In the genomic region with DNA sequence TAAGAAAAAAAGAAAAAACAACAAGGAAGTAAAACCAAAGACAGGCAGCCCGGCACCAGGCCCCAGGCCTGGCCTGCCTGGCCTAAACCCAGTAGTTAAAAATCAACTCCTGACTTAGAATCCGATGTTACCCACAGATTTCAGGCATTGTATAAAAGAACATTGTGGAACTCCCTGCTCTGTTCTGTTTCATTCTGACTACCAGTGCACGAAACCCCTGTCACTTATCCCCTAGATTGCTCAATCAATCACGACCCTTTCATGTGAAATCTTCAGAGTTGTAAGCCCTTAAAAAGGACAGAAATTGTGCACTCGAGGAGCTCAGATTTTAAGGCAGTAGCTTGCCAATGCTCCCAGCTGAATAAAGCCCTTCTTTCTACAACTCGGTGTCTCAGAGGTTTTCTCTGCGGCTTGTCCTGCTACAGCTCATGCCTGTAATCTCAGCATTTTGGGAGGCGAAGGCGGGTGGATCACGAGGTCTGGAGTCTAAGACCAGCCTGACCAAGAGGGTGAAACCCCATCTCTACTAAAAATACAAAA, we compare ENCODE assay signal across 14 cellular contexts. TPM values are rescaled to one million over a fixed set of nuclear protein-coding genes. Genes with fewer than 3 reads are reported as not detected.
DNase-seq lines count a peak whose midpoint lies in the region; ATAC-seq and TF ChIP-seq lines count a peak whose summit lies in the region.
"Had no signal": no experiment of that assay in that cellular context is flagged by ENCODE, and none has a peak within 500 bp of the region (broad histone marks: within the 10 kb centered on the region; RNA-seq: fewer than 3 reads in every experiment).

No MANE protein-coding gene starts in this region.

- H3K9me3 Mint-ChIP-seq in chondrocyte (ENCODE audit: low read depth) = no peaks in the 10 kb centered on the region

- H3K36me3 Mint-ChIP-seq in chondrocyte (ENCODE audit: low read depth) = no peaks in the 10 kb centered on the region

- ATAC-seq in HG03342 (IDR thresholded peaks at IDR 0.05; ENCODE audit: unreplicated experiment) = peak; percentile 60
- ATAC-seq in activated CD4-positive, CD25-positive, alpha-beta regulatory T cell treated with anti-CD3 and anti-CD28 coated beads, Interleukin-2, amount 50 U/mL, for 24 hours = no peak

- no peaks in the 10 kb centered on the region for H3K4me1 Mint-ChIP-seq in chondrocyte (ENCODE audit: low read depth)

- H3K27me3 Mint-ChIP-seq in chondrocyte (ENCODE audit: low read depth) = no peaks in the 10 kb centered on the region

- no peak overlapping the region for H3K4me3 Mint-ChIP-seq in chondrocyte (ENCODE audit: unreplicated experiment)

- no peak overlapping the region for H3K27ac Mint-ChIP-seq in chondrocyte (ENCODE audit: unreplicated experiment)

- DNase-seq in NOMO-1 treated with DMSO at 0.1 percent for 48 hours (lab: John Stamatoyannopoulos, UW; ENCODE audit: unreplicated experiment) (peak; percentile 36), NOMO-1 treated with dmso at 0.1 percent for 144 hours (lab: John Stamatoyannopoulos, UW; ENCODE audit: unreplicated experiment) (no peak), islet precursor cell (peak; percentile 18), chondrocyte (ENCODE audit: low spot score) (no peak), dedifferentiated amniotic fluid mesenchymal stem cell (ENCODE audit: extremely low spot score) (no peak), SK-N-DZ (ENCODE audit: low spot score) (no peak)
- DNase-seq: NCI-H1105 treated with DMSO at 0.1 percent for 48 hours, NCI-H524 treated with DMSO at 0.1 percent for 48 hours, testis had no signal

- TF ChIP-seq CTCF in chondrocyte (IDR thresholded peaks at IDR 0.05) = no peak

RNA-seq across cellular contexts. Expression of a gene that starts 15.6 kb away (rescaled TPM):
- total RNA-seq in chondrocyte = 0.12 to 0.27 TPM in 2 of 3 replicates, not detected in the other
- polyA plus RNA-seq in SK-N-DZ (2014; cell fraction: cytosol; rRNA removed) = not detected in 2 replicates
- polyA plus RNA-seq in SK-N-DZ (2014; cell fraction: nucleus; rRNA removed) = not detected in 2 replicates
- total RNA-seq: dermis microvascular lymphatic vessel endothelial cell, SJSA1 had no signal
- polyA plus RNA-seq: adipose tissue had no signal

RNA-seq across cellular contexts. Expression of a gene that starts 46.0 kb away (rescaled TPM):
- total RNA-seq in chondrocyte = not detected in 3 replicates
- not detected in 2 replicates for polyA plus RNA-seq in SK-N-DZ (2014; cell fraction: cytosol; rRNA removed)
- polyA plus RNA-seq in SK-N-DZ (2014; cell fraction: nucleus; rRNA removed) = not detected in 2 replicates
- total RNA-seq: dermis microvascular lymphatic vessel endothelial cell had no signal

Comparison
In these comparisons a context has a peak if more than half of its experiments do, and no peak if none do; other contexts are left out.
1. DNase-seq: peak in NOMO-1 treated with DMSO at 0.1 percent for 48 hours (single experiment) and islet precursor cell (single experiment); none in NOMO-1 treated with dmso at 0.1 percent for 144 hours (single experiment), chondrocyte (single experiment), dedifferentiated amniotic fluid mesenchymal stem cell (single experiment) and SK-N-DZ (single experiment).